Comparison of ENCODE assay signal across 6 cellular contexts in genomic region chr7:100438731-100439130, GRCh38. TPM values are rescaled to one million over a fixed set of nuclear protein-coding genes. Genes with fewer than 3 reads are reported as not detected.
"Had no signal": no experiment of that assay in that cellular context is flagged by ENCODE, and none has a peak within 500 bp of the region (broad histone marks: within the 10 kb centered on the region; RNA-seq: fewer than 3 reads in every experiment).

No MANE protein-coding gene starts in this region.

RNA-seq across cellular contexts. Expression of gene SPACDR, which starts 25.3 kb away (rescaled TPM):
- total RNA-seq: esophagus squamous epithelium, fibroblast of villous mesenchyme, frontal cortex, right lobe of liver, smooth muscle cell, urinary bladder had no signal
